ENCODE assay signal across 19 cellular contexts in genomic region chr1:17610713-17611112, GRCh38.
"Had no signal": no experiment of that assay in that cellular context is flagged by ENCODE, and none has a peak within 500 bp of the region (broad histone marks: within the 10 kb centered on the region; RNA-seq: fewer than 3 reads in every experiment).

No MANE protein-coding gene starts in this region.

- H3K27me3 ChIP-seq: spleen, thyroid gland, upper lobe of left lung had no signal

- H3K36me3 Mint-ChIP-seq: naive B cell; natural killer cell treated with Interleukin-12 subunit alpha and Interleukin-12 subunit beta and Interleukin-15 and Interleukin-18, amount 100 ng/mL, for 72 hours; stimulated activated memory B cell treated with anti-CD40 and anti-IgM and Interleukin-4, amounts not matched to agents 10 μg/mL and 1 μg/mL and 100 μg/mL, for 72 hours had no signal

- H3K4me3 ChIP-seq: lower lobe of right lung, spleen, thyroid gland, upper lobe of left lung had no signal

- H3K4me3 Mint-ChIP-seq: central memory CD8-positive, alpha-beta T cell; effector memory CD8-positive, alpha-beta T cell; naive B cell; natural killer cell treated with Interleukin-12 subunit alpha and Interleukin-12 subunit beta and Interleukin-15 and Interleukin-18, amount 100 ng/mL, for 72 hours; neural crest cell; stimulated activated memory B cell treated with anti-CD40 and anti-IgM and Interleukin-4, amounts not matched to agents 10 μg/mL and 1 μg/mL and 100 μg/mL, for 72 hours; stimulated activated naive CD8-positive, alpha-beta T cell treated with anti-CD3 and anti-CD28 coated beads, Interleukin-15, Interleukin-2, amounts not matched to agents 100 ng/mL and 50 ng/mL, for 24 hours had no signal

- H3K27ac ChIP-seq: lower lobe of right lung, neutrophil, parathyroid adenoma, spleen, thyroid gland, upper lobe of left lung had no signal

- DNase-seq: cortex of kidney; effector memory CD8-positive, alpha-beta T cell; erythroblast; left ventricle myocardium superior; lower lobe of right lung; naive B cell; spleen; stimulated activated CD4-positive, alpha-beta T cell treated with anti-CD3 and anti-CD28 coated beads, Interleukin-4, amount 100 ng/mL, for 4 hours; thyroid gland; upper lobe of left lung had no signal

- ATAC-seq: effector memory CD8-positive, alpha-beta T cell; left ventricle myocardium superior; lower lobe of right lung; natural killer cell treated with Interleukin-12 subunit alpha and Interleukin-12 subunit beta and Interleukin-15 and Interleukin-18, amount 100 ng/mL, for 72 hours; sciatic nerve; stimulated activated memory B cell treated with anti-CD40 and anti-IgM and Interleukin-4, amounts not matched to agents 10 μg/mL and 1 μg/mL and 100 μg/mL, for 72 hours had no signal

- H3K4me1 ChIP-seq: parathyroid adenoma had no signal

- H3K4me1 Mint-ChIP-seq: central memory CD8-positive, alpha-beta T cell; naive B cell; stimulated activated memory B cell treated with anti-CD40 and anti-IgM and Interleukin-4, amounts not matched to agents 10 μg/mL and 1 μg/mL and 100 μg/mL, for 72 hours had no signal

- H3K9me3 ChIP-seq: lower lobe of right lung, neutrophil, spleen, thyroid gland, upper lobe of left lung had no signal

- H3K27me3 Mint-ChIP-seq: central memory CD8-positive, alpha-beta T cell; progenitor cell of endocrine pancreas; stimulated activated memory B cell treated with anti-CD40 and anti-IgM and Interleukin-4, amounts not matched to agents 10 μg/mL and 1 μg/mL and 100 μg/mL, for 72 hours had no signal

- H2AFZ ChIP-seq: parathyroid adenoma had no signal

- H3K9me3 Mint-ChIP-seq: central memory CD8-positive, alpha-beta T cell; effector memory CD8-positive, alpha-beta T cell; naive B cell; natural killer cell treated with Interleukin-12 subunit alpha and Interleukin-12 subunit beta and Interleukin-15 and Interleukin-18, amount 100 ng/mL, for 72 hours; neural crest cell; stimulated activated memory B cell treated with anti-CD40 and anti-IgM and Interleukin-4, amounts not matched to agents 10 μg/mL and 1 μg/mL and 100 μg/mL, for 72 hours; stimulated activated naive CD8-positive, alpha-beta T cell treated with anti-CD3 and anti-CD28 coated beads, Interleukin-15, Interleukin-2, amounts not matched to agents 100 ng/mL and 50 ng/mL, for 24 hours had no signal

- H3K27ac Mint-ChIP-seq: effector memory CD8-positive, alpha-beta T cell; naive B cell; natural killer cell treated with Interleukin-12 subunit alpha and Interleukin-12 subunit beta and Interleukin-15 and Interleukin-18, amount 100 ng/mL, for 72 hours; progenitor cell of endocrine pancreas; stimulated activated memory B cell treated with anti-CD40 and anti-IgM and Interleukin-4, amounts not matched to agents 10 μg/mL and 1 μg/mL and 100 μg/mL, for 72 hours; stimulated activated naive CD8-positive, alpha-beta T cell treated with anti-CD3 and anti-CD28 coated beads, Interleukin-15, Interleukin-2, amounts not matched to agents 100 ng/mL and 50 ng/mL, for 24 hours had no signal

- H3K36me3 ChIP-seq: lower lobe of right lung, neutrophil, upper lobe of left lung had no signal
